10 cellular contexts compared by ENCODE assay signal in genomic region chrX:12972239-12972638, GRCh38. TPM values are rescaled to one million over a fixed set of nuclear protein-coding genes. Genes with fewer than 3 reads are reported as not detected.
A peak's percentile ranks its signal among the peaks of the same experiment; 100 is the strongest.
DNase-seq lines count a peak whose midpoint lies in the region; ATAC-seq, FAIRE-seq and TF ChIP-seq lines count a peak whose summit lies in the region.
"Had no signal": no experiment of that assay in that cellular context is flagged by ENCODE, and none has a peak within 500 bp of the region (broad histone marks: within the 10 kb centered on the region; RNA-seq: fewer than 3 reads in every experiment).

No MANE protein-coding gene starts in this region.

- WGBS in sigmoid colon, 2 donors: 49 to 77% methylated on average over 5 of the region's 5 CpGs

- no peak for ATAC-seq in activated CD4-positive, CD25-positive, alpha-beta regulatory T cell treated with anti-CD3 and anti-CD28 coated beads, Interleukin-2, amount 50 U/mL, for 24 hours
- no peak for ATAC-seq in HG03342 (IDR thresholded peaks at IDR 0.05; ENCODE audit: unreplicated experiment)

- H3K9me3 Mint-ChIP-seq in dendritic cell treated with granulocyte-macrophage colony-stimulating factor and Interleukin-4, amounts not matched to agents 40 ng/mL and 50 ng/mL, for 4 days: no peaks in the 10 kb centered on the region

- no peak for TF ChIP-seq EP300 in sigmoid colon (IDR thresholded peaks at IDR 0.05)

- H3K36me3 ChIP-seq in sigmoid colon: peaks cover 0 to 3% (median 0%) of the 10 kb centered on the region in 4 donors

- in situ Hi-C loops in G401 (cut with HindIII; ENCODE audit: low sequenced_read_pairs): no loop called here

- DNase-seq in G401 (ENCODE audit: low spot score) (peak; percentile 16), NB4 (ENCODE audit: low read depth) (peak; percentile 54), sigmoid colon (no peak), H54 (ENCODE audit: insufficient read length, low spot score) (no peak)
- DNase-seq: NCI-H1436 treated with DMSO at 0.1 percent for 48 hours had no signal

- no peak for TF ChIP-seq CTCF in NB4 (IDR thresholded peaks at IDR 0.05; ENCODE audit: low read depth, low read length)
- TF ChIP-seq CTCF in sigmoid colon (IDR thresholded peaks at IDR 0.05): no peak

- H3K36me3 Mint-ChIP-seq in dendritic cell treated with granulocyte-macrophage colony-stimulating factor and Interleukin-4, amounts not matched to agents 40 ng/mL and 50 ng/mL, for 4 days (ENCODE audit: low read depth): peaks cover 27% of the 10 kb centered on the region

- H3K27ac ChIP-seq in sigmoid colon: peak overlapping the region; percentile 57 to 91 (median 68)

- peak overlapping the region; percentile 94 for H3K27ac Mint-ChIP-seq in dendritic cell treated with granulocyte-macrophage colony-stimulating factor and Interleukin-4, amounts not matched to agents 40 ng/mL and 50 ng/mL, for 4 days

- H3K4me3 ChIP-seq in NB4 (ENCODE audit: low read depth, low read length): no peak overlapping the region
- no peak overlapping the region for H3K4me3 ChIP-seq in sigmoid colon

- no peaks in the 10 kb centered on the region for H3K9me3 ChIP-seq in sigmoid colon

- intact Hi-C loops in dendritic cell treated with granulocyte-macrophage colony-stimulating factor and Interleukin-4, amounts not matched to agents 40 ng/mL and 50 ng/mL, for 4 days (cut with micrococcal nuclease): no loop called here
- intact Hi-C loops in sigmoid colon (cut with DNase I): loop anchor here (2.0 to 10.0 kb wide), 3 partner anchors 113 to 683 kb away; partner anchors contain the start of gene TCEANC

- TF ChIP-seq POLR2A in NB4 (IDR thresholded peaks at IDR 0.05; ENCODE audit: extremely low read depth, insufficient read length) (no peak), sigmoid colon (IDR thresholded peaks at IDR 0.05) (no peak), H54 (IDR thresholded peaks at IDR 0.05; ENCODE audit: low read depth, low read length) (no peak)

- H3K4me1 Mint-ChIP-seq in dendritic cell treated with granulocyte-macrophage colony-stimulating factor and Interleukin-4, amounts not matched to agents 40 ng/mL and 50 ng/mL, for 4 days (ENCODE audit: low read depth): peaks cover 53% of the 10 kb centered on the region

- H3K27me3 ChIP-seq in sigmoid colon: peaks cover 0 to 3% (median 0%) of the 10 kb centered on the region in 3 donors

- no peaks in the 10 kb centered on the region for H3K4me1 ChIP-seq in sigmoid colon

- H3K4me3 Mint-ChIP-seq in dendritic cell treated with granulocyte-macrophage colony-stimulating factor and Interleukin-4, amounts not matched to agents 40 ng/mL and 50 ng/mL, for 4 days: peak overlapping the region; percentile 63

- no peaks in the 10 kb centered on the region for H3K27me3 Mint-ChIP-seq in dendritic cell treated with granulocyte-macrophage colony-stimulating factor and Interleukin-4, amounts not matched to agents 40 ng/mL and 50 ng/mL, for 4 days

- FAIRE-seq in H54 (lab: Jason Lieb, UNC): no peak
- FAIRE-seq: astrocyte, G401.6 had no signal

RNA-seq across cellular contexts. Expression of gene TMSB4X, which starts 2.7 kb away (rescaled TPM):
- total RNA-seq in G401 (2014; rRNA removed; shearing (Covaris generic)): 2,749 and 3,064 TPM in 2 replicates
- total RNA-seq in sigmoid colon: 1,000 to 10,000 TPM; 1,233 to 1,969 (median 1,534) TPM
- over 10,000 TPM; 11,980 to 20,488 (median 18,152) TPM for polyA plus RNA-seq in sigmoid colon

Comparison
In these comparisons a context has a peak if more than half of its experiments do, and no peak if none do; other contexts are left out.
1. DNase-seq: peak in G401 (single experiment) and NB4 (single experiment); none in sigmoid colon (single experiment) and H54 (single experiment).